Comparison of ENCODE assay signal across 8 cellular contexts in genomic region chr22:50627914-50628542, GRCh38. TPM values are rescaled to one million over a fixed set of nuclear protein-coding genes. Genes with fewer than 3 reads are reported as not detected.
A peak's percentile ranks its signal among the peaks of the same experiment; 100 is the strongest.
DNase-seq lines count a peak whose midpoint lies in the region; ATAC-seq and TF ChIP-seq lines count a peak whose summit lies in the region.

Gene ARSA (minus strand): TSS chr22:50628152. CDS start chr22:50627779, 373 bp downstream.

- H3K4me2 ChIP-seq in neural progenitor cell = peak within 1 kb of the TSS; percentile 97

- peak within 1 kb of the TSS; percentile 90 for H3K4me3 Mint-ChIP-seq in neural progenitor cell

- peak within 1 kb of the TSS; percentile 93 for H3K4me3 ChIP-seq in HUES6 (ENCODE audit: low read depth, low read length)
- peak within 1 kb of the TSS; percentile 90 for H3K4me3 ChIP-seq in RWPE2 (ENCODE audit: severe bottlenecking)
- H3K4me3 ChIP-seq in neural progenitor cell = peak within 1 kb of the TSS; percentile 92

- peaks cover 6% of the 10 kb centered on the region for H3K4me1 ChIP-seq in HUES6 (ENCODE audit: control insufficient read depth, insufficient read depth, low read length)
- no peaks in the 10 kb centered on the region for H3K4me1 ChIP-seq in RWPE2 (ENCODE audit: insufficient read depth, poor library complexity, severe bottlenecking)
- H3K4me1 ChIP-seq in foreskin keratinocyte = no peaks in the 10 kb centered on the region
- no peaks in the 10 kb centered on the region for H3K4me1 ChIP-seq in neural progenitor cell

- DNase-seq in Caki2 (ENCODE audit: low read depth) = peak; percentile 72
- peak; percentile 94 for DNase-seq in GM20000 (ENCODE audit: low spot score)
- DNase-seq in RWPE2 (ENCODE audit: low spot score) = peak; percentile 78
- peak; percentile 92 for DNase-seq in activated effector memory CD4-positive, alpha-beta T cell treated with anti-CD3 and anti-CD28 coated beads, Interleukin-2, amount 50 U/mL, for 16 hours
- peak in 1 of 2 donors; percentile 68 for DNase-seq in foreskin keratinocyte
- DNase-seq in neural progenitor cell (ENCODE audit: low spot score) = peak; percentile 95
- DNase-seq in stromal cell of bone marrow (ENCODE audit: low read depth) = peak; percentile 53

- TF ChIP-seq CTCF in GM20000 (IDR thresholded peaks at IDR 0.05; ENCODE audit: extremely low read depth, missing control alignments) (peak; percentile 15), RWPE2 (IDR thresholded peaks at IDR 0.05; ENCODE audit: poor library complexity, severe bottlenecking) (peak; percentile 61), foreskin keratinocyte (conservative IDR thresholded peaks at IDR 0.05) (peak; percentile 62), neural progenitor cell (IDR thresholded peaks at IDR 0.05) (peak; percentile 46)

- peaks cover 18% of the 10 kb centered on the region for H3K4me1 Mint-ChIP-seq in neural progenitor cell

- no peaks in the 10 kb centered on the region for H3K9me3 Mint-ChIP-seq in neural progenitor cell

- H3K27me3 ChIP-seq in HUES6 (ENCODE audit: control insufficient read depth, insufficient read depth, low read length) (peaks cover 6% of the 10 kb centered on the region), RWPE2 (ENCODE audit: insufficient read depth, poor library complexity, severe bottlenecking) (no peaks in the 10 kb centered on the region), foreskin keratinocyte (no peaks in the 10 kb centered on the region), neural progenitor cell (peaks cover 6% of the 10 kb centered on the region)

- peaks cover 4% of the 10 kb centered on the region for H4K20me1 ChIP-seq in neural progenitor cell (ENCODE audit: low read depth)

- H3K27me3 Mint-ChIP-seq in neural progenitor cell (ENCODE audit: insufficient read depth, low read depth) = no peaks in the 10 kb centered on the region

- peak within 1 kb of the TSS; percentile 18 for H3K27ac Mint-ChIP-seq in neural progenitor cell

- H3K36me3 Mint-ChIP-seq in neural progenitor cell = no peaks in the 10 kb centered on the region

- H3K9me3 ChIP-seq in HUES6 (ENCODE audit: control insufficient read depth, insufficient read depth, low read depth, low read length) (no peaks in the 10 kb centered on the region), RWPE2 (ENCODE audit: severe bottlenecking) (no peaks in the 10 kb centered on the region), neural progenitor cell (ENCODE audit: low read depth) (no peaks in the 10 kb centered on the region)

- in situ Hi-C loops in Caki2 (cut with HindIII; ENCODE audit: low pct_unique_long_range_greater_than_20kb, low sequenced_read_pairs) = no loop called here

- H2AFZ ChIP-seq in neural progenitor cell (replicated peaks) = peak within 1 kb of the TSS; percentile 88

- ATAC-seq in RWPE2 (ENCODE audit: low read depth) = peak; percentile 91
- ATAC-seq in foreskin keratinocyte = peak; percentile 83

- peak within 1 kb of the TSS; percentile 58 for H3K9ac ChIP-seq in HUES6 (ENCODE audit: low read length)
- no peak within 1 kb of the TSS for H3K9ac ChIP-seq in neural progenitor cell

- H3K79me2 ChIP-seq in neural progenitor cell (ENCODE audit: low read depth) = no peaks in the 10 kb centered on the region

- no peak within 1 kb of the TSS for H3K27ac ChIP-seq in HUES6 (ENCODE audit: low read depth, low read length)
- peak within 1 kb of the TSS; percentile 9 for H3K27ac ChIP-seq in RWPE2 (ENCODE audit: poor library complexity, severe bottlenecking)
- peak within 1 kb of the TSS; percentile 72 for H3K27ac ChIP-seq in foreskin keratinocyte
- H3K27ac ChIP-seq in neural progenitor cell = no peak within 1 kb of the TSS

- peaks cover 9% of the 10 kb centered on the region for H3F3A ChIP-seq in neural progenitor cell (ENCODE audit: low read depth)

- H3K36me3 ChIP-seq in HUES6 (ENCODE audit: control insufficient read depth, insufficient read depth, low read length) (no peaks in the 10 kb centered on the region), RWPE2 (ENCODE audit: low read depth) (no peaks in the 10 kb centered on the region), neural progenitor cell (no peaks in the 10 kb centered on the region)

RNA-seq across cellular contexts. Expression of gene ARSA, which starts in this region (rescaled TPM):
- 32.4 and 49.5 TPM in 2 replicates for total RNA-seq in Caki2 (2014; rRNA removed; shearing (Covaris generic); ENCODE audit: low replicate concordance)
- total RNA-seq in foreskin keratinocyte (22.7 and 28.8 TPM in 2 replicates), neural progenitor cell (ENCODE audit: low replicate concordance) (4.2 and 18.4 TPM in 2 replicates)
- 23.5 and 29.2 TPM in 2 replicates for polyA plus RNA-seq in foreskin keratinocyte

Comparison
In these comparisons a context has a peak if more than half of its experiments do, and no peak if none do; other contexts are left out.
1. H3K27ac ChIP-seq: peak in RWPE2 (single experiment) and foreskin keratinocyte (single experiment); none in HUES6 (single experiment) and neural progenitor cell (single experiment).
2. Peak in every context shown above with its lines, with median percentiles within 50 percentile points of each other: CTCF ChIP-seq and H3K4me3 ChIP-seq.